9 cellular contexts compared by ENCODE assay signal in genomic region chr14:49961270-49962222, GRCh38.
DNase-seq lines count a peak whose midpoint lies in the region; ATAC-seq and TF ChIP-seq lines count a peak whose summit lies in the region.
"Had no signal": no experiment of that assay in that cellular context is flagged by ENCODE, and none has a peak within 500 bp of the region (broad histone marks: within the 10 kb centered on the region; RNA-seq: fewer than 3 reads in every experiment).

No MANE protein-coding gene starts in this region.

- H2AFZ ChIP-seq in smooth muscle cell (ENCODE audit: low read depth) = no peak overlapping the region

- no peaks in the 10 kb centered on the region for H3K4me1 ChIP-seq in smooth muscle cell (ENCODE audit: low read depth)

- peak overlapping the region; percentile 37 for H3K4me2 ChIP-seq in smooth muscle cell

- H3K36me3 Mint-ChIP-seq in T-helper 1 cell treated with Interleukin-12 subunit alpha and Interleukin-12 subunit beta and Interleukin-4 antibody, amounts not matched to agents 30 μg/mL and 1 μg/mL, for 36 hours (ENCODE audit: low read depth) = peaks cover 8% of the 10 kb centered on the region
- H3K36me3 Mint-ChIP-seq in activated naive CD8-positive, alpha-beta T cell treated with anti-CD3 and anti-CD28 coated beads for 36 hours = no peaks in the 10 kb centered on the region

- no peak overlapping the region for H3K4me3 Mint-ChIP-seq in T-helper 1 cell treated with Interleukin-12 subunit alpha and Interleukin-12 subunit beta and Interleukin-4 antibody, amounts not matched to agents 30 μg/mL and 1 μg/mL, for 36 hours
- no peak overlapping the region for H3K4me3 Mint-ChIP-seq in activated naive CD8-positive, alpha-beta T cell treated with anti-CD3 and anti-CD28 coated beads for 36 hours

- no peaks in the 10 kb centered on the region for H3K27me3 ChIP-seq in smooth muscle cell (ENCODE audit: low read depth)

- H3K27me3 Mint-ChIP-seq in T-helper 1 cell treated with Interleukin-12 subunit alpha and Interleukin-12 subunit beta and Interleukin-4 antibody, amounts not matched to agents 30 μg/mL and 1 μg/mL, for 36 hours (ENCODE audit: low read depth) = no peaks in the 10 kb centered on the region
- H3K27me3 Mint-ChIP-seq in activated naive CD8-positive, alpha-beta T cell treated with anti-CD3 and anti-CD28 coated beads for 36 hours = no peaks in the 10 kb centered on the region

- TF ChIP-seq CTCF in smooth muscle cell (IDR thresholded peaks at IDR 0.05; ENCODE audit: borderline replicate concordance, insufficient read depth, poor library complexity, severe bottlenecking) = no peak

- DNase-seq in T-helper 1 cell (no peak), smooth muscle cell (lab: John Stamatoyannopoulos, UW; ENCODE audit: unreplicated experiment) (no peak), iPS-NIHi11 (ENCODE audit: low spot score) (no peak), activated gamma-delta T cell (lab: John Stamatoyannopoulos, UW) (no peak)
- no peak for DNase-seq in activated naive CD8-positive, alpha-beta T cell treated with anti-CD3 and anti-CD28 coated beads for 36 hours
- no peak for DNase-seq in activated CD8-positive, alpha-beta memory T cell treated with anti-CD3 and anti-CD28 coated beads, Interleukin-2, amount 50 U/mL, for 48 hours
- DNase-seq: Kasumi-1 had no signal

- peaks cover 46% of the 10 kb centered on the region for H3K4me1 Mint-ChIP-seq in T-helper 1 cell treated with Interleukin-12 subunit alpha and Interleukin-12 subunit beta and Interleukin-4 antibody, amounts not matched to agents 30 μg/mL and 1 μg/mL, for 36 hours (ENCODE audit: low read depth)
- H3K4me1 Mint-ChIP-seq in activated naive CD8-positive, alpha-beta T cell treated with anti-CD3 and anti-CD28 coated beads for 36 hours = peaks cover 35% of the 10 kb centered on the region

- peaks cover 4% of the 10 kb centered on the region for H3K9me3 Mint-ChIP-seq in T-helper 1 cell treated with Interleukin-12 subunit alpha and Interleukin-12 subunit beta and Interleukin-4 antibody, amounts not matched to agents 30 μg/mL and 1 μg/mL, for 36 hours
- peaks cover 1% of the 10 kb centered on the region for H3K9me3 Mint-ChIP-seq in activated naive CD8-positive, alpha-beta T cell treated with anti-CD3 and anti-CD28 coated beads for 36 hours

- peak overlapping the region; percentile 46 for H3K27ac Mint-ChIP-seq in T-helper 1 cell treated with Interleukin-12 subunit alpha and Interleukin-12 subunit beta and Interleukin-4 antibody, amounts not matched to agents 30 μg/mL and 1 μg/mL, for 36 hours
- H3K27ac Mint-ChIP-seq in activated naive CD8-positive, alpha-beta T cell treated with anti-CD3 and anti-CD28 coated beads for 36 hours = peak overlapping the region; percentile 52

- H3K27ac ChIP-seq in smooth muscle cell (ENCODE audit: low read depth) = peak overlapping the region; percentile 81

- no peaks in the 10 kb centered on the region for H3K79me2 ChIP-seq in smooth muscle cell (ENCODE audit: low read depth)

- H3F3A ChIP-seq in smooth muscle cell (ENCODE audit: low read depth) = peaks cover 11% of the 10 kb centered on the region

- no peaks in the 10 kb centered on the region for H4K20me1 ChIP-seq in smooth muscle cell (ENCODE audit: low read depth)

- no peaks in the 10 kb centered on the region for H3K36me3 ChIP-seq in smooth muscle cell (ENCODE audit: low read depth)

- 81% methylated on average over 13 of the region's 13 CpGs for WGBS in smooth muscle cell (ENCODE audit: low lambda C conversion rate)

- no peak overlapping the region for H3K4me3 ChIP-seq in smooth muscle cell

- no peaks in the 10 kb centered on the region for H3K9me3 ChIP-seq in smooth muscle cell (replicated peaks; ENCODE audit: low read depth)

- no peak overlapping the region for H3K9ac ChIP-seq in smooth muscle cell (ENCODE audit: low read depth)

- peak; percentile 55 for ATAC-seq in HG02798 (IDR thresholded peaks at IDR 0.05; ENCODE audit: poor library complexity, unreplicated experiment)
